ENCODE assay signal across 10 cellular contexts in the genomic region with DNA sequence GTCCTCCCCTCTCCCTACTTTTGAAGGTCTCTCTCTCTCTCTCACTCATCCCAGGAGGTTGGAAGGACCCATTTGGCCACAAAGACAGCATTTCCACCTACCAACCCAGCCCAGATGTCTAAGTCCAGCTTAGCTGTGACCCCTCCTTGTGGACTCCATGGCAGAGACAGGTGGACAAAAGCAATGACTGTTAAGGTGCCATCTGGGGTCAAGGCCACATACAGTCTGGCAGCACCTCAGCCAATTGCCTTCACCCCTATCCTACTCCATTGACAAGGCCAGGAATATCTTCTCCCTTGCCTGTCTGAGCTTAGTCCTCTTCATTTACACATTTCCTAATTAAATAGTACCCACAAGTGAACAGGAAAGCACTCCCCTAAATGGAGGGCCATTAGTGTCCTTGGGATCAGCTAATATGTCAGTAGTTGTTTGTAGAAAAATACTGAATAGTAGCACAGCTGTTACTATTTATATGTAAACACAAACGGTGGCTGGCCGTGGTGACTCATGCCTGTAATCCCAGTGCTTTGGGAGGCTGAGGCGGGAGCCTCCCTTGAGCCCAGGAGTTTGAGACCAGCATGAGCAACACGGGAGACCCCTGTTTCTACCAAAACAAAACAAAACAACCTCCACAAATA.
A peak's percentile ranks its signal among the peaks of the same experiment; 100 is the strongest.
DNase-seq lines count a peak whose midpoint lies in the region; ATAC-seq lines count a peak whose summit lies in the region.
"Had no signal": no experiment of that assay in that cellular context is flagged by ENCODE, and none has a peak within 500 bp of the region (broad histone marks: within the 10 kb centered on the region; RNA-seq: fewer than 3 reads in every experiment).

No MANE protein-coding gene starts in this region.

- DNase-seq in DMS 273 (lab: John Stamatoyannopoulos, UW; ENCODE audit: unreplicated experiment) = peak; percentile 45
- DNase-seq in DMS 273 treated with DMSO at 0.1 percent for 48 hours (lab: John Stamatoyannopoulos, UW) = no peak
- peak; percentile 57 to 67 for DNase-seq in SHP77 (lab: John Stamatoyannopoulos, UW)
- DNase-seq in fibroblast of the conjunctiva (ENCODE audit: low read depth) = peak; percentile 28
- DNase-seq in smooth muscle cell of the brain vasculature (ENCODE audit: low read depth, low spot score) = peak; percentile 29
- DNase-seq in HUDEP-2 (lab: John Stamatoyannopoulos, UW; ENCODE audit: unreplicated experiment in 76 of 76) = no peak
- DNase-seq in HuH-7 (ENCODE audit: low spot score) = no peak
- DNase-seq: T-helper 9 cell, testis had no signal

- ATAC-seq in GM19023 (IDR thresholded peaks at IDR 0.05; ENCODE audit: unreplicated experiment) = no peak

Comparison
In these comparisons a context has a peak if more than half of its experiments do, and no peak if none do; other contexts are left out.
1. DNase-seq: peak in DMS 273 (single experiment), SHP77 (2 of 2), fibroblast of the conjunctiva (single experiment) and smooth muscle cell of the brain vasculature (single experiment); none in DMS 273 treated with DMSO at 0.1 percent for 48 hours (single experiment), HUDEP-2 (0 of 76) and HuH-7 (single experiment).